ENCODE assay signal across 12 cellular contexts in genomic region chr1:23533288-23534130, GRCh38. TPM values are rescaled to one million over a fixed set of nuclear protein-coding genes. Genes with fewer than 3 reads are reported as not detected.
DNase-seq lines count a peak whose midpoint lies in the region; ATAC-seq and TF ChIP-seq lines count a peak whose summit lies in the region.
"Had no signal": no experiment of that assay in that cellular context is flagged by ENCODE, and none has a peak within 500 bp of the region (broad histone marks: within the 10 kb centered on the region; RNA-seq: fewer than 3 reads in every experiment).

No MANE protein-coding gene starts in this region.

- H3K4me3 ChIP-seq in AG10803 (ENCODE audit: low read length): no peak overlapping the region
- no peak overlapping the region for H3K4me3 ChIP-seq in prostate gland
- H3K4me3 ChIP-seq: transverse colon had no signal

- H3K4me1 ChIP-seq in foreskin keratinocyte (peaks cover 3% of the 10 kb centered on the region), prostate gland (replicated peaks) (peaks cover 8% of the 10 kb centered on the region)

- ATAC-seq in T-helper 17 cell: peak; percentile 20
- ATAC-seq in foreskin keratinocyte: peak; percentile 50
- no peak for ATAC-seq in HG02571 (IDR thresholded peaks at IDR 0.05; ENCODE audit: unreplicated experiment)
- no peak for ATAC-seq in GM18909 (IDR thresholded peaks at IDR 0.05; ENCODE audit: poor library complexity, unreplicated experiment)
- no peak for ATAC-seq in GM18867 (IDR thresholded peaks at IDR 0.05; ENCODE audit: unreplicated experiment)

- no peak for TF ChIP-seq POLR2A in prostate gland (IDR thresholded peaks at IDR 0.05)

- H3K36me3 Mint-ChIP-seq in IgD-negative memory B cell (no peaks in the 10 kb centered on the region), T-helper 17 cell (ENCODE audit: low read depth) (no peaks in the 10 kb centered on the region)

- H3K4me1 Mint-ChIP-seq in IgD-negative memory B cell (peaks cover 43 to 48% (median 45%) of the 10 kb centered on the region in 3 donors), T-helper 17 cell (peaks cover 46% of the 10 kb centered on the region)

- H3K27ac Mint-ChIP-seq in IgD-negative memory B cell (peak overlapping the region; percentile 13 to 75 (median 33)), T-helper 17 cell (peak overlapping the region; percentile 96)

- H3K36me3 ChIP-seq in prostate gland: no peaks in the 10 kb centered on the region
- H3K36me3 ChIP-seq: transverse colon had no signal

- H3K27ac ChIP-seq in foreskin keratinocyte (peak overlapping the region; percentile 52), prostate gland (no peak overlapping the region)
- H3K27ac ChIP-seq: C4-2B had no signal

- no peaks in the 10 kb centered on the region for H3K9me3 Mint-ChIP-seq in IgD-negative memory B cell

- H3K9me3 ChIP-seq in T-helper 17 cell (ENCODE audit: control insufficient read depth, low read length, poor library complexity, severe bottlenecking) (no peaks in the 10 kb centered on the region), prostate gland (no peaks in the 10 kb centered on the region)
- H3K9me3 ChIP-seq: transverse colon had no signal

- TF ChIP-seq CTCF in AG10803 (conservative IDR thresholded peaks at IDR 0.05; ENCODE audit: low read length) (no peak), foreskin keratinocyte (conservative IDR thresholded peaks at IDR 0.05) (no peak), prostate gland (IDR thresholded peaks at IDR 0.05) (no peak)

- H3K27me3 Mint-ChIP-seq in IgD-negative memory B cell (no peaks in the 10 kb centered on the region), T-helper 17 cell (no peaks in the 10 kb centered on the region)

- peak overlapping the region in 2 of 4 donors; percentile 48 to 63 for H3K4me3 Mint-ChIP-seq in IgD-negative memory B cell
- H3K4me3 Mint-ChIP-seq in T-helper 17 cell: peak overlapping the region; percentile 88

- peak; percentile 34 for DNase-seq in AG10803 (ENCODE audit: low read depth)
- DNase-seq in T-helper 17 cell: no peak
- DNase-seq in foreskin keratinocyte: peak; percentile 21 to 54
- no peak for DNase-seq in prostate gland (ENCODE audit: low spot score)
- DNase-seq: kidney glomerular epithelial cell, NCI-H2081, transverse colon had no signal

- H3K27me3 ChIP-seq in foreskin keratinocyte (peaks cover 19% of the 10 kb centered on the region), prostate gland (replicated peaks; ENCODE audit: insufficient read depth) (no peaks in the 10 kb centered on the region)
- H3K27me3 ChIP-seq: transverse colon had no signal

- 83% methylated on average over 6 of the region's 6 CpGs for WGBS in prostate gland

- intact Hi-C loops in prostate gland (cut with DNase I): no loop called here

RNA-seq across cellular contexts. Expression of gene E2F2, which starts 2.5 kb away (rescaled TPM):
- polyA plus RNA-seq in IgD-negative memory B cell: 2.2 TPM
- total RNA-seq in T-helper 17 cell: 1 to 10 TPM; 5.4 TPM
- total RNA-seq in foreskin keratinocyte: 0.95 and 1.2 TPM in 2 replicates
- polyA plus RNA-seq in foreskin keratinocyte: 0.37 and 0.45 TPM in 2 replicates
- 1 to 10 TPM; 1.0 to 4.1 TPM for total RNA-seq in prostate gland

RNA-seq across cellular contexts. Expression of gene ID3, which starts 25.8 kb away (rescaled TPM):
- polyA plus RNA-seq in IgD-negative memory B cell: 74.0 TPM
- 10 to 100 TPM in 1 of 2 donors, 1 to 10 TPM in 1; 8.6 to 10.7 TPM for total RNA-seq in T-helper 17 cell
- total RNA-seq in foreskin keratinocyte: 7.8 and 13.0 TPM in 2 replicates
- 10.2 and 17.0 TPM in 2 replicates for polyA plus RNA-seq in foreskin keratinocyte
- total RNA-seq in prostate gland: 100 to 1,000 TPM; 151 to 184 TPM

RNA-seq across cellular contexts. Expression of gene ASAP3, which starts 49.5 kb away (rescaled TPM):
- polyA plus RNA-seq in IgD-negative memory B cell (0.66 TPM), foreskin keratinocyte (5.1 and 6.5 TPM in 2 replicates)
- total RNA-seq in T-helper 17 cell (1 to 10 TPM; 1.5 to 6.4 TPM), foreskin keratinocyte (8.8 and 10.6 TPM in 2 replicates), prostate gland (10 to 100 TPM; 76.5 to 83.1 TPM)

Comparison
In these comparisons a context has a peak if more than half of its experiments do, and no peak if none do; other contexts are left out.
1. DNase-seq: peak in AG10803 (single experiment) and foreskin keratinocyte (2 of 2); none in T-helper 17 cell (0 of 3) and prostate gland (single experiment).
2. ATAC-seq: peak in T-helper 17 cell (single experiment) and foreskin keratinocyte (single experiment); none in HG02571 (single experiment), GM18909 (single experiment) and GM18867 (single experiment).
3. RNA of gene ID3, which starts 25.8 kb away (total RNA-seq): 151 to 184 TPM in prostate gland; 7.8 to 13.0 TPM in foreskin keratinocyte and 8.6 to 10.7 TPM in T-helper 17 cell; every median in the first group is over 10 times any median in the second.